ENCODE assay signal across 1 cellular context in the genomic region with DNA sequence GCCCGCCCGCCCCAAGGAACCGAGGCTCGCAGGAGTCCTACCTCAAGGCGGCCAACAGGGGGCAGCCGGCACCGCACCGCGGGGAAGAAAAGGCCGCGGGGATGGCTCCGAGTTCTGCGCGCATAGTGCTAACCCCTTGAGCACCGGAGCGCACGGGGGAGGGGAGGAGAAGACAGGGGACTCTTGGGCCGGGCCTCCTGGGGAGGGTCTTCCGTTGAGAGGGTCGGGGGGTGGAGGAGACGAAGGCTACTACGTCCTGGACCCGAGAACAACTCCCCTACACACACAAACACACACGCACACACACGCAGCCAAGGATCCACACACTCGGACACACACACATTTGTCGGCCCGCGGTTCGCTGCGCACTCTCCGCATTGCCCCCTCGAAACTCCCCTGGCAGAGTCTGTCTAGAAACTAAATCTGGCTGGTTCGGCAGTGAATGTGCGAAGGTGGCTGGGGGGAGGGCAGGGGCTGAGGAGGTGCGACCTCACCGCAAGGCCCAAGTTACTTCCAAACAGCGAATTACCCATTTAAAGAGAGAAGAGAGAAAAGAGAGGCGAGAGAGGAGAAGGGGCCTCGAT.
TF ChIP-seq lines count a peak whose summit lies in the region.

No MANE protein-coding gene starts in this region.

TF ChIP-seq in Ishikawa, 13 proteins besides CTCF, POLR2A, EP300 and RAD21 (continued from another document):
- TF ChIP-seq, protein P1, sequence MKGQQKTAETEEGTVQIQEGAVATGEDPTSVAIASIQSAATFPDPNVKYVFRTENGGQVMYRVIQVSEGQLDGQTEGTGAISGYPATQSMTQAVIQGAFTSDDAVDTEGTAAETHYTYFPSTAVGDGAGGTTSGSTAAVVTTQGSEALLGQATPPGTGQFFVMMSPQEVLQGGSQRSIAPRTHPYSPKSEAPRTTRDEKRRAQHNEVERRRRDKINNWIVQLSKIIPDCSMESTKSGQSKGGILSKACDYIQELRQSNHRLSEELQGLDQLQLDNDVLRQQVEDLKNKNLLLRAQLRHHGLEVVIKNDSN (IDR thresholded peaks at IDR 0.05), result no peak
- no peak for TF ChIP-seq ZBTB7A (IDR thresholded peaks at IDR 0.05; ENCODE audit: low read depth)
- no peak for TF ChIP-seq CEBPB (IDR thresholded peaks at IDR 0.05)
- TF ChIP-seq CREB1 (IDR thresholded peaks at IDR 0.05; ENCODE audit: low read depth), result no peak
- no peak for TF ChIP-seq EGR1 (IDR thresholded peaks at IDR 0.05)
- no peak for TF ChIP-seq TCF12 (IDR thresholded peaks at IDR 0.05; ENCODE audit: low read depth)
- TF ChIP-seq FOXM1 (IDR thresholded peaks at IDR 0.05; ENCODE audit: borderline replicate concordance, low read depth), result no peak
